ENCODE assay signal across 1 cellular context in the genomic region with DNA sequence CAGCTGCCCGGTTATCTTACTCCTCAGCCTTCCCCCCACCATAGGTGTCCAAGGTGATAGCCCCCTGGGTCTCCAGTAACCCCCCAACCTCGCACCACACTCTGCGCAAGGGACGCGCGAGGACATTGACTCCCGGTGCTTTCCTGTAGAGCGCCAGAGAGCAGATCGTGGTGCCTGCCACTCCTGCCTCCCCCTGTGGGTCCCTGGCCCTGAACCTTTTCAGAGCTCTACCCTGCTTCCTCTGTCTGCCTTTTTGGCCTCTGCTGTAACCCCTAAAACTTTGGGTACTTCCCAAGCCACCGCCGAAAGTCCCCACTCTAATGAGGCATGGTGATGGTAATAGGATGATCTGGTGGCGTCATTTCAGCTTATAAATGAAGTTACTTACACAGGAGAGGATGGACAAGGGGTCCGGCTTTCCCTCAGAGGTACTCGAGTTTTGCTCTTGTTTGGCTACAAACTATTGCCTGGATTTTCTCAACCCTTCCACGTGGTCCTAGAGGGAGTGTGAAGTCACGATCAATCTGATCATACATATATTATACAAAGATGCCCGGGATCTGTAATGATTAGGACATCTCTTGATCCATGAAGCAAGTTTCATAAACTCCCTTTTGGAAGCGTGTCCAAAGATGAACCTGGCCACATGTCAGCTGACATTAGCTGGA.
TF ChIP-seq lines count a peak whose summit lies in the region.

No MANE protein-coding gene starts in this region.

TF ChIP-seq in IMR-90, 13 proteins besides CTCF, POLR2A, EP300 and RAD21:
- TF ChIP-seq BHLHE40 (IDR thresholded peaks at IDR 0.05; ENCODE audit: low read depth, low read length) (no peak), MAFK (IDR thresholded peaks at IDR 0.05; ENCODE audit: low read depth, low read length) (no peak), CEBPB (IDR thresholded peaks at IDR 0.05; ENCODE audit: low read depth, low read length) (no peak)
- TF ChIP-seq, protein P1, sequence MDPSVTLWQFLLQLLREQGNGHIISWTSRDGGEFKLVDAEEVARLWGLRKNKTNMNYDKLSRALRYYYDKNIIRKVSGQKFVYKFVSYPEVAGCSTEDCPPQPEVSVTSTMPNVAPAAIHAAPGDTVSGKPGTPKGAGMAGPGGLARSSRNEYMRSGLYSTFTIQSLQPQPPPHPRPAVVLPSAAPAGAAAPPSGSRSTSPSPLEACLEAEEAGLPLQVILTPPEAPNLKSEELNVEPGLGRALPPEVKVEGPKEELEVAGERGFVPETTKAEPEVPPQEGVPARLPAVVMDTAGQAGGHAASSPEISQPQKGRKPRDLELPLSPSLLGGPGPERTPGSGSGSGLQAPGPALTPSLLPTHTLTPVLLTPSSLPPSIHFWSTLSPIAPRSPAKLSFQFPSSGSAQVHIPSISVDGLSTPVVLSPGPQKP (IDR thresholded peaks at IDR 0.05; ENCODE audit: borderline replicate concordance, low read depth, low read length), result no peak
